25 cellular contexts compared by ENCODE assay signal in the genomic region with DNA sequence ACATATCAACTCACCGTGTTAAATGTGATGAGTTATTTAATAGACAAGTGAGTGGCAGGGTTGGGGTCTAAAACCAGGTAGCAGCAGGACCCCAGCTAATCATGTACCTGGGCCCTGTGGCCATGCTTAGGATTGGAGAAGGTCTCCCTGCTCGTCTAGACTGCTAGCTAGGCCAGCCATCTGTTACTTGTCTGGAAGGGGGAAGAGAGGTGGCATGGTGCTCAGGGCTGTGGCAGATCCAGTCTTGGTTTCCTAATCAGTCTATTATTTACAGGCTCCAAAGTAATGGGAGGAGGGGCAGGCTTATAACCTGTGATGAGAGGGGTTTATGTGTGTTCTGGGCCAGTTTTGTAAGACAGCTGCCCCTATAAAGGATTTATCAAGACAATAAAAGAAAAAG.
"Had no signal": no experiment of that assay in that cellular context is flagged by ENCODE, and none has a peak within 500 bp of the region (broad histone marks: within the 10 kb centered on the region; RNA-seq: fewer than 3 reads in every experiment).

No MANE protein-coding gene starts in this region.

- H3K4me1 ChIP-seq: esophagus squamous epithelium, gastrocnemius medialis, heart right ventricle, left lung, lower lobe of right lung had no signal

- H3K4me3 ChIP-seq: esophagus squamous epithelium, gastrocnemius medialis, heart right ventricle, left lung, lower lobe of right lung, mucosa of descending colon had no signal

- H3K36me3 Mint-ChIP-seq: mesothelial cell of epicardium, naive B cell had no signal

- H3K4me1 Mint-ChIP-seq: mesothelial cell of epicardium; naive B cell; naive thymus-derived CD8-positive, alpha-beta T cell had no signal

- H3K27me3 ChIP-seq: gastrocnemius medialis had no signal

- H3K36me3 ChIP-seq: esophagus squamous epithelium, gastrocnemius medialis, heart right ventricle, left lung, lower lobe of right lung had no signal

- H3K4me3 Mint-ChIP-seq: dendritic cell treated with granulocyte-macrophage colony-stimulating factor and Interleukin-4, amounts not matched to agents 40 ng/mL and 50 ng/mL, for 4 days; effector memory CD8-positive, alpha-beta T cell; endodermal cell; mesothelial cell of epicardium; naive B cell; naive thymus-derived CD8-positive, alpha-beta T cell had no signal

- H3K9me3 ChIP-seq: esophagus squamous epithelium, gastrocnemius medialis, heart right ventricle, left lung, lower lobe of right lung, mucosa of descending colon had no signal

- H3K9me3 Mint-ChIP-seq: endodermal cell, mesothelial cell of epicardium had no signal

- DNase-seq: cortex of kidney; effector CD8-positive, alpha-beta T cell; effector memory CD8-positive, alpha-beta T cell; endodermal cell; erythroblast; esophagus squamous epithelium; foreskin fibroblast; foreskin melanocyte; gastrocnemius medialis; glutamatergic neuron; head of caudate nucleus; heart right ventricle; hippocampal formation; left cardiac atrium; left lung; left ventricle myocardium superior; lower lobe of right lung; mesenchymal stem cell; mucosa of descending colon; naive B cell; naive thymus-derived CD8-positive, alpha-beta T cell had no signal

- H3K27me3 Mint-ChIP-seq: dendritic cell treated with granulocyte-macrophage colony-stimulating factor and Interleukin-4, amounts not matched to agents 40 ng/mL and 50 ng/mL, for 4 days; effector memory CD8-positive, alpha-beta T cell had no signal

- H3K27ac Mint-ChIP-seq: dendritic cell treated with granulocyte-macrophage colony-stimulating factor and Interleukin-4, amounts not matched to agents 40 ng/mL and 50 ng/mL, for 4 days; effector memory CD8-positive, alpha-beta T cell; endodermal cell; mesothelial cell of epicardium; naive B cell; naive thymus-derived CD8-positive, alpha-beta T cell had no signal

- ATAC-seq: effector memory CD8-positive, alpha-beta T cell; esophagus mucosa; gastrocnemius medialis; heart right ventricle; left cardiac atrium; left lung; left ventricle myocardium superior; lower lobe of right lung; mucosa of descending colon; naive thymus-derived CD8-positive, alpha-beta T cell had no signal

- H3K27ac ChIP-seq: epithelial cell of prostate, esophagus squamous epithelium, gastrocnemius medialis, heart right ventricle, left lung, lower lobe of right lung had no signal
